Comparison of ENCODE assay signal across 2 cellular contexts in the genomic region with DNA sequence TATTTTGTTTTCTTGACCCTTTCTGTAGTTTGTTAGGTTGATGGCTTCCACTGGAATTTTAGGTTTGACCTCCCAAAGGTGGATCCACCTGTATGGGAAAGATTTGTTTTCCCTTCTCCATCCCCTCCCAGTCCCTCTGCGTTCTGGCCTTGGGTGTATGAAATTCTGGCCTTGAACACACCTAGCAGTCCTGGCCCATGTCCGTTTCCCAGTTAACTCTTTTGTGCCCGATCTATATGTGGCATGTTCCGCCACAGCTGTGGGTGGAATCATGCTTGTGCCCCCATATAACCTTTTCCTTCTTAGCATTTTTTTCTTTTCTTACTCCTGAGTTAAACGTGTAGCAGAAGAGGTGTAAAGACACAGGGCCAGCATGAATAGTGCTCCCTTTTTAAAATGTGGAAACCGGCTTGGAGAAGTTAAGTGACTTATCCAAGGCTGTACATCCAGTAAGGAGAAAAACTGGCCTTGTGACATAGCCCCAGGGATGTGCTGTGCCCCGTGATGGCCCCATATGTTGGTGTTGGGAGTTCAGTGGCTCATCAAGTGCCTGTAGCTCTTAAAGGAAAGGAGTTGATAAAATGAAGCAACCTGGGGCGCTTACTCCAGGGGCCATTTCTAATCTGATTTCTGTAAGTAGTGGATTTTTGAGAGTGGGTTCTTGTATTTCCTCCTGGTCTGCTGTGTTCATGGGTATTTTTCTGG.
TF ChIP-seq lines count a peak whose summit lies in the region.

No MANE protein-coding gene starts in this region.

TF ChIP-seq in HepG2, 621 proteins besides CTCF, POLR2A, EP300 and RAD21 (continues in another document):
- TF ChIP-seq, protein P1, sequence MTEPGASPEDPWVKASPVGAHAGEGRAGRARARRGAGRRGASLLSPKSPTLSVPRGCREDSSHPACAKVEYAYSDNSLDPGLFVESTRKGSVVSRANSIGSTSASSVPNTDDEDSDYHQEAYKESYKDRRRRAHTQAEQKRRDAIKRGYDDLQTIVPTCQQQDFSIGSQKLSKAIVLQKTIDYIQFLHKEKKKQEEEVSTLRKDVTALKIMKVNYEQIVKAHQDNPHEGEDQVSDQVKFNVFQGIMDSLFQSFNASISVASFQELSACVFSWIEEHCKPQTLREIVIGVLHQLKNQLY (CRISPR knock-in tag; IDR thresholded peaks at IDR 0.05): no peak
- TF ChIP-seq ZNF777 (CRISPR knock-in tag; IDR thresholded peaks at IDR 0.05) (no peak), HMG20A (CRISPR knock-in tag; IDR thresholded peaks at IDR 0.05; ENCODE audit: borderline replicate concordance) (peak; percentile 66; the same call in 1 of the 2 replicates), ZFAT (CRISPR knock-in tag; conservative IDR thresholded peaks at IDR 0.05) (no peak), TBX3 (IDR thresholded peaks at IDR 0.05; ENCODE audit: borderline replicate concordance) (no peak), ZNF83 (CRISPR knock-in tag; IDR thresholded peaks at IDR 0.05; ENCODE audit: borderline replicate concordance) (no peak), PLRG1 (conservative IDR thresholded peaks at IDR 0.05) (no peak), TCF12 (IDR thresholded peaks at IDR 0.05) (no peak), TCF12 (CRISPR knock-in tag; IDR thresholded peaks at IDR 0.05) (no peak), RCOR2 (CRISPR knock-in tag; IDR thresholded peaks at IDR 0.05) (no peak), ZNF773 (CRISPR knock-in tag; IDR thresholded peaks at IDR 0.05; ENCODE audit: borderline replicate concordance) (no peak), NCOR1 (IDR thresholded peaks at IDR 0.05; ENCODE audit: borderline replicate concordance, low read length) (peak; percentile 29; the same call in 1 of the 2 replicates), ZNF782 (CRISPR knock-in tag; IDR thresholded peaks at IDR 0.05; ENCODE audit: borderline replicate concordance) (no peak), AGO1 (IDR thresholded peaks at IDR 0.05; ENCODE audit: low read depth, low read length, poor library complexity, severe bottlenecking) (no peak), HNRNPL (IDR thresholded peaks at IDR 0.05; ENCODE audit: low read depth, low read length) (no peak), ZNF3 (CRISPR knock-in tag; IDR thresholded peaks at IDR 0.05) (no peak), RFXANK (CRISPR knock-in tag; IDR thresholded peaks at IDR 0.05) (no peak), HOXA3 (CRISPR knock-in tag; IDR thresholded peaks at IDR 0.05) (peak; percentile 59), ZMAT3 (CRISPR knock-in tag; conservative IDR thresholded peaks at IDR 0.05) (no peak), ZNF737 (CRISPR knock-in tag; IDR thresholded peaks at IDR 0.05; ENCODE audit: borderline replicate concordance) (no peak), ZNF878 (CRISPR knock-in tag; IDR thresholded peaks at IDR 0.05) (no peak), ZNF468 (CRISPR knock-in tag; IDR thresholded peaks at IDR 0.05) (no peak), ZFYVE20 (CRISPR knock-in tag; IDR thresholded peaks at IDR 0.05; ENCODE audit: borderline replicate concordance, low read depth) (no peak), ISL2 (CRISPR knock-in tag; IDR thresholded peaks at IDR 0.05) (peak; percentile 67; the same call in 1 of the 2 replicates), ZIK1 (CRISPR knock-in tag; IDR thresholded peaks at IDR 0.05; ENCODE audit: borderline replicate concordance, low read depth) (no peak)
- TF ChIP-seq, protein P2, sequence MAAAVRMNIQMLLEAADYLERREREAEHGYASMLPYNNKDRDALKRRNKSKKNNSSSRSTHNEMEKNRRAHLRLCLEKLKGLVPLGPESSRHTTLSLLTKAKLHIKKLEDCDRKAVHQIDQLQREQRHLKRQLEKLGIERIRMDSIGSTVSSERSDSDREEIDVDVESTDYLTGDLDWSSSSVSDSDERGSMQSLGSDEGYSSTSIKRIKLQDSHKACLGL (CRISPR knock-in tag; IDR thresholded peaks at IDR 0.05): no peak
- TF ChIP-seq, protein P3, sequence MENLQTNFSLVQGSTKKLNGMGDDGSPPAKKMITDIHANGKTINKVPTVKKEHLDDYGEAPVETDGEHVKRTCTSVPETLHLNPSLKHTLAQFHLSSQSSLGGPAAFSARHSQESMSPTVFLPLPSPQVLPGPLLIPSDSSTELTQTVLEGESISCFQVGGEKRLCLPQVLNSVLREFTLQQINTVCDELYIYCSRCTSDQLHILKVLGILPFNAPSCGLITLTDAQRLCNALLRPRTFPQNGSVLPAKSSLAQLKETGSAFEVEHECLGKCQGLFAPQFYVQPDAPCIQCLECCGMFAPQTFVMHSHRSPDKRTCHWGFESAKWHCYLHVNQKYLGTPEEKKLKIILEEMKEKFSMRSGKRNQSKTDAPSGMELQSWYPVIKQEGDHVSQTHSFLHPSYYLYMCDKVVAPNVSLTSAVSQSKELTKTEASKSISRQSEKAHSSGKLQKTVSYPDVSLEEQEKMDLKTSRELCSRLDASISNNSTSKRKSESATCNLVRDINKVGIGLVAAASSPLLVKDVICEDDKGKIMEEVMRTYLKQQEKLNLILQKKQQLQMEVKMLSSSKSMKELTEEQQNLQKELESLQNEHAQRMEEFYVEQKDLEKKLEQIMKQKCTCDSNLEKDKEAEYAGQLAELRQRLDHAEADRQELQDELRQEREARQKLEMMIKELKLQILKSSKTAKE (CRISPR knock-in tag; IDR thresholded peaks at IDR 0.05; ENCODE audit: borderline replicate concordance): no peak
- TF ChIP-seq, protein P4, sequence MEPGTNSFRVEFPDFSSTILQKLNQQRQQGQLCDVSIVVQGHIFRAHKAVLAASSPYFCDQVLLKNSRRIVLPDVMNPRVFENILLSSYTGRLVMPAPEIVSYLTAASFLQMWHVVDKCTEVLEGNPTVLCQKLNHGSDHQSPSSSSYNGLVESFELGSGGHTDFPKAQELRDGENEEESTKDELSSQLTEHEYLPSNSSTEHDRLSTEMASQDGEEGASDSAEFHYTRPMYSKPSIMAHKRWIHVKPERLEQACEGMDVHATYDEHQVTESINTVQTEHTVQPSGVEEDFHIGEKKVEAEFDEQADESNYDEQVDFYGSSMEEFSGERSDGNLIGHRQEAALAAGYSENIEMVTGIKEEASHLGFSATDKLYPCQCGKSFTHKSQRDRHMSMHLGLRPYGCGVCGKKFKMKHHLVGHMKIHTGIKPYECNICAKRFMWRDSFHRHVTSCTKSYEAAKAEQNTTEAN (CRISPR knock-in tag; conservative IDR thresholded peaks at IDR 0.05): no peak
- TF ChIP-seq, protein P5, sequence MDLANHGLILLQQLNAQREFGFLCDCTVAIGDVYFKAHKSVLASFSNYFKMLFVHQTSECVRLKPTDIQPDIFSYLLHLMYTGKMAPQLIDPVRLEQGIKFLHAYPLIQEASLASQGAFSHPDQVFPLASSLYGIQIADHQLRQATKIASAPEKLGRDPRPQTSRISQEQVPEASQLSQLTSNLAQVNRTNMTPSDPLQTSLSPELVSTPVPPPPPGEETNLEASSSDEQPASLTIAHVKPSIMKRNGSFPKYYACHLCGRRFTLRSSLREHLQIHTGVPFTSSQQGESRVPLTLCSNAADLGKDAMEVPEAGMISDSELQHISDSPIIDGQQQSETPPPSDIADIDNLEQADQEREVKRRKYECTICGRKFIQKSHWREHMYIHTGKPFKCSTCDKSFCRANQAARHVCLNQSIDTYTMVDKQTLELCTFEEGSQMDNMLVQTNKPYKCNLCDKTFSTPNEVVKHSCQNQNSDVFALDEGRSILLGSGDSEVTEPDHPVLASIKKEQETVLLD (CRISPR knock-in tag; IDR thresholded peaks at IDR 0.05; ENCODE audit: low read depth): no peak

TF ChIP-seq in H1, 55 proteins besides CTCF, POLR2A, EP300 and RAD21:
- TF ChIP-seq SAP30 (IDR thresholded peaks at IDR 0.05; ENCODE audit: insufficient read depth, insufficient replicate concordance, low read length) (no peak), RXRA (IDR thresholded peaks at IDR 0.05; ENCODE audit: insufficient read depth, low read depth, low read length) (no peak), CHD2 (IDR thresholded peaks at IDR 0.05; ENCODE audit: low read length) (no peak), MAFK (IDR thresholded peaks at IDR 0.05; ENCODE audit: low read depth, low read length) (no peak), CBX5 (IDR thresholded peaks at IDR 0.05; ENCODE audit: low read depth, low read length) (no peak), BACH1 (IDR thresholded peaks at IDR 0.05; ENCODE audit: low read length) (no peak)
- TF ChIP-seq, protein P6, sequence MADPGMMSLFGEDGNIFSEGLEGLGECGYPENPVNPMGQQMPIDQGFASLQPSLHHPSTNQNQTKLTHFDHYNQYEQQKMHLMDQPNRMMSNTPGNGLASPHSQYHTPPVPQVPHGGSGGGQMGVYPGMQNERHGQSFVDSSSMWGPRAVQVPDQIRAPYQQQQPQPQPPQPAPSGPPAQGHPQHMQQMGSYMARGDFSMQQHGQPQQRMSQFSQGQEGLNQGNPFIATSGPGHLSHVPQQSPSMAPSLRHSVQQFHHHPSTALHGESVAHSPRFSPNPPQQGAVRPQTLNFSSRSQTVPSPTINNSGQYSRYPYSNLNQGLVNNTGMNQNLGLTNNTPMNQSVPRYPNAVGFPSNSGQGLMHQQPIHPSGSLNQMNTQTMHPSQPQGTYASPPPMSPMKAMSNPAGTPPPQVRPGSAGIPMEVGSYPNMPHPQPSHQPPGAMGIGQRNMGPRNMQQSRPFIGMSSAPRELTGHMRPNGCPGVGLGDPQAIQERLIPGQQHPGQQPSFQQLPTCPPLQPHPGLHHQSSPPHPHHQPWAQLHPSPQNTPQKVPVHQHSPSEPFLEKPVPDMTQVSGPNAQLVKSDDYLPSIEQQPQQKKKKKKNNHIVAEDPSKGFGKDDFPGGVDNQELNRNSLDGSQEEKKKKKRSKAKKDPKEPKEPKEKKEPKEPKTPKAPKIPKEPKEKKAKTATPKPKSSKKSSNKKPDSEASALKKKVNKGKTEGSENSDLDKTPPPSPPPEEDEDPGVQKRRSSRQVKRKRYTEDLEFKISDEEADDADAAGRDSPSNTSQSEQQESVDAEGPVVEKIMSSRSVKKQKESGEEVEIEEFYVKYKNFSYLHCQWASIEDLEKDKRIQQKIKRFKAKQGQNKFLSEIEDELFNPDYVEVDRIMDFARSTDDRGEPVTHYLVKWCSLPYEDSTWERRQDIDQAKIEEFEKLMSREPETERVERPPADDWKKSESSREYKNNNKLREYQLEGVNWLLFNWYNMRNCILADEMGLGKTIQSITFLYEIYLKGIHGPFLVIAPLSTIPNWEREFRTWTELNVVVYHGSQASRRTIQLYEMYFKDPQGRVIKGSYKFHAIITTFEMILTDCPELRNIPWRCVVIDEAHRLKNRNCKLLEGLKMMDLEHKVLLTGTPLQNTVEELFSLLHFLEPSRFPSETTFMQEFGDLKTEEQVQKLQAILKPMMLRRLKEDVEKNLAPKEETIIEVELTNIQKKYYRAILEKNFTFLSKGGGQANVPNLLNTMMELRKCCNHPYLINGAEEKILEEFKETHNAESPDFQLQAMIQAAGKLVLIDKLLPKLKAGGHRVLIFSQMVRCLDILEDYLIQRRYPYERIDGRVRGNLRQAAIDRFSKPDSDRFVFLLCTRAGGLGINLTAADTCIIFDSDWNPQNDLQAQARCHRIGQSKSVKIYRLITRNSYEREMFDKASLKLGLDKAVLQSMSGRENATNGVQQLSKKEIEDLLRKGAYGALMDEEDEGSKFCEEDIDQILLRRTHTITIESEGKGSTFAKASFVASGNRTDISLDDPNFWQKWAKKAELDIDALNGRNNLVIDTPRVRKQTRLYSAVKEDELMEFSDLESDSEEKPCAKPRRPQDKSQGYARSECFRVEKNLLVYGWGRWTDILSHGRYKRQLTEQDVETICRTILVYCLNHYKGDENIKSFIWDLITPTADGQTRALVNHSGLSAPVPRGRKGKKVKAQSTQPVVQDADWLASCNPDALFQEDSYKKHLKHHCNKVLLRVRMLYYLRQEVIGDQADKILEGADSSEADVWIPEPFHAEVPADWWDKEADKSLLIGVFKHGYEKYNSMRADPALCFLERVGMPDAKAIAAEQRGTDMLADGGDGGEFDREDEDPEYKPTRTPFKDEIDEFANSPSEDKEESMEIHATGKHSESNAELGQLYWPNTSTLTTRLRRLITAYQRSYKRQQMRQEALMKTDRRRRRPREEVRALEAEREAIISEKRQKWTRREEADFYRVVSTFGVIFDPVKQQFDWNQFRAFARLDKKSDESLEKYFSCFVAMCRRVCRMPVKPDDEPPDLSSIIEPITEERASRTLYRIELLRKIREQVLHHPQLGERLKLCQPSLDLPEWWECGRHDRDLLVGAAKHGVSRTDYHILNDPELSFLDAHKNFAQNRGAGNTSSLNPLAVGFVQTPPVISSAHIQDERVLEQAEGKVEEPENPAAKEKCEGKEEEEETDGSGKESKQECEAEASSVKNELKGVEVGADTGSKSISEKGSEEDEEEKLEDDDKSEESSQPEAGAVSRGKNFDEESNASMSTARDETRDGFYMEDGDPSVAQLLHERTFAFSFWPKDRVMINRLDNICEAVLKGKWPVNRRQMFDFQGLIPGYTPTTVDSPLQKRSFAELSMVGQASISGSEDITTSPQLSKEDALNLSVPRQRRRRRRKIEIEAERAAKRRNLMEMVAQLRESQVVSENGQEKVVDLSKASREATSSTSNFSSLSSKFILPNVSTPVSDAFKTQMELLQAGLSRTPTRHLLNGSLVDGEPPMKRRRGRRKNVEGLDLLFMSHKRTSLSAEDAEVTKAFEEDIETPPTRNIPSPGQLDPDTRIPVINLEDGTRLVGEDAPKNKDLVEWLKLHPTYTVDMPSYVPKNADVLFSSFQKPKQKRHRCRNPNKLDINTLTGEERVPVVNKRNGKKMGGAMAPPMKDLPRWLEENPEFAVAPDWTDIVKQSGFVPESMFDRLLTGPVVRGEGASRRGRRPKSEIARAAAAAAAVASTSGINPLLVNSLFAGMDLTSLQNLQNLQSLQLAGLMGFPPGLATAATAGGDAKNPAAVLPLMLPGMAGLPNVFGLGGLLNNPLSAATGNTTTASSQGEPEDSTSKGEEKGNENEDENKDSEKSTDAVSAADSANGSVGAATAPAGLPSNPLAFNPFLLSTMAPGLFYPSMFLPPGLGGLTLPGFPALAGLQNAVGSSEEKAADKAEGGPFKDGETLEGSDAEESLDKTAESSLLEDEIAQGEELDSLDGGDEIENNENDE (IDR thresholded peaks at IDR 0.05; ENCODE audit: insufficient replicate concordance, low read length): no peak
